In the genomic region with DNA sequence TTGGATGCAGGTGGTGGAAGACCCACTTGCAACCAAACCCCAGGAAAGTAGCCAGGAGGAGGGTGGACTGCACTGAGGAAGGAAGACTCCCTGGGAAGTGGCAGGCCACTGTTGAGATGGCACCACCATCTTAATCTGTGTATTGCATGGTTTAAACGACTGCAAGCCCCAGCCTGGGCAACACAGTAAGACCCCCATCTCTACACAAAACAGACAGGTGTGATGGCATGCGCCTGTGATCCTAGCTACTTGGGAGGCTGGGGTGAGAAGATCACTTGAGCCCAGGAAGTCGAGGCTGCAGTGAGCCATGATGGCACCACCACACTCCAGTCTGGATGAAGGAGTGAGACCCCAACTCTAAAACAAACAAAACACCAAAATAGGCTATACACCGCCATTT, we compare ENCODE assay signal across 2 cellular contexts.
TF ChIP-seq lines count a peak whose summit lies in the region.

No MANE protein-coding gene starts in this region.

TF ChIP-seq in HepG2, 621 proteins besides CTCF, POLR2A, EP300 and RAD21:
- TF ChIP-seq ZNF121 (CRISPR knock-in tag; IDR thresholded peaks at IDR 0.05) (peak; percentile 80), ZSCAN20 (CRISPR knock-in tag; IDR thresholded peaks at IDR 0.05; ENCODE audit: borderline replicate concordance) (no peak)

TF ChIP-seq in WTC11, 78 proteins besides CTCF, POLR2A, EP300 and RAD21:
- TF ChIP-seq ATF1 (CRISPR knock-in tag; IDR thresholded peaks at IDR 0.05) (no peak), MYBL2 (CRISPR knock-in tag; IDR thresholded peaks at IDR 0.05) (no peak), ESRRA (CRISPR knock-in tag; IDR thresholded peaks at IDR 0.05; ENCODE audit: borderline replicate concordance) (no peak), TEAD4 (CRISPR knock-in tag; IDR thresholded peaks at IDR 0.05) (no peak), ZNF671 (CRISPR knock-in tag; IDR thresholded peaks at IDR 0.05) (no peak), SP1 (CRISPR knock-in tag; conservative IDR thresholded peaks at IDR 0.05) (no peak), ZNF121 (CRISPR knock-in tag; IDR thresholded peaks at IDR 0.05) (peak; percentile 95)
- TF ChIP-seq, protein P1, sequence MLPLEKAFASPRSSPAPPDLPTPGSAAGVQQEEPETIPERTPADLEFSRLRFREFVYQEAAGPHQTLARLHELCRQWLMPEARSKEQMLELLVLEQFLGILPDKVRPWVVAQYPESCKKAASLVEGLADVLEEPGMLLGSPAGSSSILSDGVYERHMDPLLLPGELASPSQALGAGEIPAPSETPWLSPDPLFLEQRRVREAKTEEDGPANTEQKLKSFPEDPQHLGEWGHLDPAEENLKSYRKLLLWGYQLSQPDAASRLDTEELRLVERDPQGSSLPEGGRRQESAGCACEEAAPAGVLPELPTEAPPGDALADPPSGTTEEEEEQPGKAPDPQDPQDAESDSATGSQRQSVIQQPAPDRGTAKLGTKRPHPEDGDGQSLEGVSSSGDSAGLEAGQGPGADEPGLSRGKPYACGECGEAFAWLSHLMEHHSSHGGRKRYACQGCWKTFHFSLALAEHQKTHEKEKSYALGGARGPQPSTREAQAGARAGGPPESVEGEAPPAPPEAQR (CRISPR knock-in tag; IDR thresholded peaks at IDR 0.05), result no peak
